ENCODE assay signal across 1 cellular context in genomic region chr15:54482251-54482650, GRCh38.
TF ChIP-seq lines count a peak whose summit lies in the region.

No MANE protein-coding gene starts in this region.

TF ChIP-seq in H1, 55 proteins besides CTCF, POLR2A, EP300 and RAD21 (continued from another document):
- no peak for TF ChIP-seq RFX5 (IDR thresholded peaks at IDR 0.05; ENCODE audit: borderline replicate concordance, low read depth, low read length)
- TF ChIP-seq CREB1 (IDR thresholded peaks at IDR 0.05): no peak
